ENCODE assay signal across 12 cellular contexts in genomic region chr14:94077111-94077821, GRCh38. TPM values are rescaled to one million over a fixed set of nuclear protein-coding genes. Genes with fewer than 3 reads are reported as not detected.
A peak's percentile ranks its signal among the peaks of the same experiment; 100 is the strongest.
DNase-seq lines count a peak whose midpoint lies in the region; ATAC-seq lines count a peak whose summit lies in the region.
"Had no signal": no experiment of that assay in that cellular context is flagged by ENCODE, and none has a peak within 500 bp of the region (broad histone marks: within the 10 kb centered on the region; RNA-seq: fewer than 3 reads in every experiment).

No MANE protein-coding gene starts in this region.

- H3K4me1 Mint-ChIP-seq in activated CD4-positive, alpha-beta T cell treated with anti-CD3 and anti-CD28 coated beads, Interleukin-2, amount 10 ng/mL, durations not matched to agents 24 days and 14 days = peaks cover 50% of the 10 kb centered on the region
- H3K4me1 Mint-ChIP-seq in activated T-helper 17 cell treated with anti-CD3 and anti-CD28 coated beads, Interleukin-2, amount 50 U/mL, for 72 hours = peaks cover 39% of the 10 kb centered on the region
- peaks cover 71 to 89% of the 10 kb centered on the region in 2 donors for H3K4me1 Mint-ChIP-seq in immature natural killer cell
- H3K4me1 Mint-ChIP-seq in stimulated activated naive CD8-positive, alpha-beta T cell treated with anti-CD3 and anti-CD28 coated beads, Interleukin-15, amount 100 ng/mL, for 72 hours = peaks cover 39% of the 10 kb centered on the region

- H3K27me3 Mint-ChIP-seq in activated CD4-positive, alpha-beta T cell treated with anti-CD3 and anti-CD28 coated beads, Interleukin-2, amount 10 ng/mL, durations not matched to agents 24 days and 14 days = no peaks in the 10 kb centered on the region
- no peaks in the 10 kb centered on the region for H3K27me3 Mint-ChIP-seq in activated T-helper 17 cell treated with anti-CD3 and anti-CD28 coated beads, Interleukin-2, amount 50 U/mL, for 72 hours
- peaks cover 6 to 13% (median 11%) of the 10 kb centered on the region in 3 donors for H3K27me3 Mint-ChIP-seq in immature natural killer cell (ENCODE audit: low read depth in 3 of 3)
- no peaks in the 10 kb centered on the region for H3K27me3 Mint-ChIP-seq in stimulated activated naive CD8-positive, alpha-beta T cell treated with anti-CD3 and anti-CD28 coated beads, Interleukin-15, amount 100 ng/mL, for 72 hours

- peaks cover 11% of the 10 kb centered on the region for H3K9me3 Mint-ChIP-seq in activated CD4-positive, alpha-beta T cell treated with anti-CD3 and anti-CD28 coated beads, Interleukin-2, amount 10 ng/mL, durations not matched to agents 24 days and 14 days
- peaks cover 2% of the 10 kb centered on the region for H3K9me3 Mint-ChIP-seq in activated T-helper 17 cell treated with anti-CD3 and anti-CD28 coated beads, Interleukin-2, amount 50 U/mL, for 72 hours
- H3K9me3 Mint-ChIP-seq in immature natural killer cell = peaks cover 6 to 16% (median 12%) of the 10 kb centered on the region in 6 donors
- H3K9me3 Mint-ChIP-seq in stimulated activated naive CD8-positive, alpha-beta T cell treated with anti-CD3 and anti-CD28 coated beads, Interleukin-15, amount 100 ng/mL, for 72 hours = peaks cover 12 to 18% of the 10 kb centered on the region in 2 donors

- intact Hi-C loops in activated CD4-positive, alpha-beta T cell treated with anti-CD3 and anti-CD28 coated beads, Interleukin-2, amount 10 ng/mL, durations not matched to agents 24 days and 14 days (cut with micrococcal nuclease) = no loop called here

- no peak for DNase-seq in activated CD4-positive, alpha-beta T cell treated with anti-CD3 and anti-CD28 coated beads, Interleukin-2, amount 10 ng/mL, durations not matched to agents 24 days and 14 days
- DNase-seq in activated CD4-positive, alpha-beta T cell treated with anti-CD3 and anti-CD28 coated beads, Interleukin-2, amount 50 U/mL, for 48 hours = no peak
- DNase-seq in immature natural killer cell (no peak), NCI-H2196 treated with DMSO at 0.1 percent for 48 hours (lab: John Stamatoyannopoulos, UW; ENCODE audit: unreplicated experiment) (no peak), amniotic stem cell (lab: John Stamatoyannopoulos, UW) (no peak), CD1c-positive myeloid dendritic cell (ENCODE audit: extremely low spot score) (no peak)
- DNase-seq in stimulated activated naive CD8-positive, alpha-beta T cell treated with anti-CD3 and anti-CD28 coated beads, Interleukin-15, amount 100 ng/mL, for 72 hours = no peak
- DNase-seq: activated CD4-positive, alpha-beta T cell treated with anti-CD3 and anti-CD28 coated beads for 48 hours; colonic mucosa; MG63; OCI-M1 had no signal

- peaks cover 66% of the 10 kb centered on the region for H3K36me3 Mint-ChIP-seq in activated CD4-positive, alpha-beta T cell treated with anti-CD3 and anti-CD28 coated beads, Interleukin-2, amount 10 ng/mL, durations not matched to agents 24 days and 14 days (ENCODE audit: low read depth)
- peaks cover 90% of the 10 kb centered on the region for H3K36me3 Mint-ChIP-seq in activated T-helper 17 cell treated with anti-CD3 and anti-CD28 coated beads, Interleukin-2, amount 50 U/mL, for 72 hours (ENCODE audit: low read depth)
- peaks cover 36 to 42% (median 42%) of the 10 kb centered on the region in 3 donors for H3K36me3 Mint-ChIP-seq in immature natural killer cell

- no peak overlapping the region for H3K27ac Mint-ChIP-seq in activated CD4-positive, alpha-beta T cell treated with anti-CD3 and anti-CD28 coated beads, Interleukin-2, amount 10 ng/mL, durations not matched to agents 24 days and 14 days
- peak overlapping the region; percentile 99 for H3K27ac Mint-ChIP-seq in activated T-helper 17 cell treated with anti-CD3 and anti-CD28 coated beads, Interleukin-2, amount 50 U/mL, for 72 hours
- peak overlapping the region in 3 of 6 donors; percentile 0 to 49 (median 5) for H3K27ac Mint-ChIP-seq in immature natural killer cell
- H3K27ac Mint-ChIP-seq in stimulated activated naive CD8-positive, alpha-beta T cell treated with anti-CD3 and anti-CD28 coated beads, Interleukin-15, amount 100 ng/mL, for 72 hours = peak overlapping the region in 1 of 2 donors; percentile 89

- H3K4me3 Mint-ChIP-seq in activated CD4-positive, alpha-beta T cell treated with anti-CD3 and anti-CD28 coated beads, Interleukin-2, amount 10 ng/mL, durations not matched to agents 24 days and 14 days = peak overlapping the region; percentile 63
- H3K4me3 Mint-ChIP-seq in activated T-helper 17 cell treated with anti-CD3 and anti-CD28 coated beads, Interleukin-2, amount 50 U/mL, for 72 hours = peak overlapping the region; percentile 87
- peak overlapping the region; percentile 31 to 99 (median 45) for H3K4me3 Mint-ChIP-seq in immature natural killer cell
- peak overlapping the region; percentile 33 to 96 for H3K4me3 Mint-ChIP-seq in stimulated activated naive CD8-positive, alpha-beta T cell treated with anti-CD3 and anti-CD28 coated beads, Interleukin-15, amount 100 ng/mL, for 72 hours

- no peak for ATAC-seq in activated T-helper 17 cell treated with anti-CD3 and anti-CD28 coated beads, Interleukin-2, amount 50 U/mL, for 72 hours (replicated peaks)
- no peak for ATAC-seq in stimulated activated naive CD8-positive, alpha-beta T cell treated with anti-CD3 and anti-CD28 coated beads, Interleukin-15, amount 100 ng/mL, for 72 hours

RNA-seq across cellular contexts. Expression of gene DDX24, which starts 3.7 kb away (rescaled TPM):
- 262 and 286 TPM in 2 replicates for total RNA-seq in activated CD4-positive, alpha-beta T cell treated with anti-CD3 and anti-CD28 coated beads, Interleukin-2, amount 10 ng/mL, durations not matched to agents 24 days and 14 days
- 100 to 1,000 TPM; 222 to 241 TPM for total RNA-seq in activated T-helper 17 cell treated with anti-CD3 and anti-CD28 coated beads, Interleukin-2, amount 50 U/mL, for 72 hours
- polyA plus RNA-seq in immature natural killer cell = 100 to 1,000 TPM in 2 of 3 donors, 10 to 100 TPM in 1; 60.8 to 208 (median 114) TPM

RNA-seq across cellular contexts. Expression of gene IFI27L1, which starts 3.8 kb away (rescaled TPM):
- total RNA-seq in activated CD4-positive, alpha-beta T cell treated with anti-CD3 and anti-CD28 coated beads, Interleukin-2, amount 10 ng/mL, durations not matched to agents 24 days and 14 days = 24.0 and 28.0 TPM in 2 replicates
- total RNA-seq in activated T-helper 17 cell treated with anti-CD3 and anti-CD28 coated beads, Interleukin-2, amount 50 U/mL, for 72 hours = 10 to 100 TPM; 34.5 to 35.4 TPM
- polyA plus RNA-seq in immature natural killer cell = 10 to 100 TPM; 10.0 to 19.3 (median 10.3) TPM

RNA-seq across cellular contexts. Expression of gene IFI27, which starts 33.3 kb away (rescaled TPM):
- total RNA-seq in activated CD4-positive, alpha-beta T cell treated with anti-CD3 and anti-CD28 coated beads, Interleukin-2, amount 10 ng/mL, durations not matched to agents 24 days and 14 days = 66.9 and 67.3 TPM in 2 replicates
- 1 to 10 TPM; 2.1 to 3.0 TPM for total RNA-seq in activated T-helper 17 cell treated with anti-CD3 and anti-CD28 coated beads, Interleukin-2, amount 50 U/mL, for 72 hours
- 1 to 10 TPM in 1 of 3 donors, not detected in 2; 2.8 TPM for polyA plus RNA-seq in immature natural killer cell

RNA-seq across cellular contexts. Expression of gene OTUB2, which starts 51.1 kb away (rescaled TPM):
- 1.3 and 1.7 TPM in 2 replicates for total RNA-seq in activated CD4-positive, alpha-beta T cell treated with anti-CD3 and anti-CD28 coated beads, Interleukin-2, amount 10 ng/mL, durations not matched to agents 24 days and 14 days
- 10 to 100 TPM in 1 of 2 donors, 1 to 10 TPM in 1; 6.3 to 11.0 TPM for total RNA-seq in activated T-helper 17 cell treated with anti-CD3 and anti-CD28 coated beads, Interleukin-2, amount 50 U/mL, for 72 hours
- polyA plus RNA-seq in immature natural killer cell = under 1 TPM in 2 of 3 donors, not detected in 1; 0.22 to 0.33 TPM

RNA-seq across cellular contexts. Expression of gene IFI27L2, which starts 52.1 kb away (rescaled TPM):
- total RNA-seq in activated CD4-positive, alpha-beta T cell treated with anti-CD3 and anti-CD28 coated beads, Interleukin-2, amount 10 ng/mL, durations not matched to agents 24 days and 14 days = 37.3 and 38.8 TPM in 2 replicates
- total RNA-seq in activated T-helper 17 cell treated with anti-CD3 and anti-CD28 coated beads, Interleukin-2, amount 50 U/mL, for 72 hours = 10 to 100 TPM; 58.5 to 58.8 TPM
- polyA plus RNA-seq in immature natural killer cell = 100 to 1,000 TPM in 2 of 3 donors, 10 to 100 TPM in 1; 82.0 to 188 (median 103) TPM

Comparison
In these comparisons a context has a peak if more than half of its experiments do, and no peak if none do; other contexts are left out.
1. RNA of gene IFI27, which starts 33.3 kb away (total RNA-seq): 66.9 to 67.3 TPM in activated CD4-positive, alpha-beta T cell treated with anti-CD3 and anti-CD28 coated beads, Interleukin-2, amount 10 ng/mL, durations not matched to agents 24 days and 14 days; 2.1 to 3.0 TPM in activated T-helper 17 cell treated with anti-CD3 and anti-CD28 coated beads, Interleukin-2, amount 50 U/mL, for 72 hours; every median in the first group is over 10 times any median in the second.
2. Peak in every context shown above with its lines, with median percentiles within 50 percentile points of each other: H3K4me3 Mint-ChIP-seq.